In the genomic region with DNA sequence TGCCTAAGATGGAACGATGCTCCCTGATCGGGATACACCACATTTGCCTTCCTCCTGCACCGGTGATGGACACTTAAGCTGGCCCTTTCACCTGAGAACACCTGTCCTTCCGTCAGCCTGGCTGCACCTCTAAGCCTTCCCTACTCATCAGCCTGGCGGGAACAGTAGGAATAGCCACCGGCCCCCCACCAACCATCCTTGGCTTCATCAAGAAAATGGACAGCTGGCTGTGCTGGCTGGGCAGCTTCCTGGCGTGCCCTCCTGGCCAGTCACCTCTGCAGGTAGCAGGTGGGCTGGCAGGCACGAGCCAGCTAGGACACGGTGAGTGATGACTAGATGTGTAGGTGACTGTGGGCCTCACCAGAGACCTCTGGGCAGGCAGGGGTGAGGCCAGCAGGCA, we compare ENCODE assay signal across 21 cellular contexts.
DNase-seq lines count a peak whose midpoint lies in the region; ATAC-seq, FAIRE-seq and TF ChIP-seq lines count a peak whose summit lies in the region.
"Had no signal": no experiment of that assay in that cellular context is flagged by ENCODE, and none has a peak within 500 bp of the region (broad histone marks: within the 10 kb centered on the region; RNA-seq: fewer than 3 reads in every experiment).

No MANE protein-coding gene starts in this region.

- intact Hi-C loops in kidney (cut with DNase I) (no loop called here), posterior vena cava (cut with DNase I) (no loop called here)
- intact Hi-C loops in activated CD4-positive, alpha-beta T cell treated with anti-CD3 and anti-CD28 coated beads for 36 hours (cut with DNase I, micrococcal nuclease): no loop called here

- no peak overlapping the region for H3K27ac ChIP-seq in kidney (ENCODE audit: low read depth in 2 of 2, low read length in 2 of 2)
- H3K27ac ChIP-seq: 22Rv1, A549, C4-2B, GM23248, HL-60 had no signal

- no peaks in the 10 kb centered on the region for H3K9me3 Mint-ChIP-seq in nephron progenitor cell
- H3K9me3 Mint-ChIP-seq in activated CD4-positive, alpha-beta T cell treated with anti-CD3 and anti-CD28 coated beads for 36 hours (ENCODE audit: low read depth): no peaks in the 10 kb centered on the region
- H3K9me3 Mint-ChIP-seq: CD4-positive, alpha-beta T cell had no signal

- H3K9ac ChIP-seq in kidney (ENCODE audit: low read length in 2 of 2): no peak overlapping the region
- H3K9ac ChIP-seq: GM23248 had no signal

- peak overlapping the region; percentile 21 for H3K4me3 Mint-ChIP-seq in nephron progenitor cell
- H3K4me3 Mint-ChIP-seq in activated CD4-positive, alpha-beta T cell treated with anti-CD3 and anti-CD28 coated beads for 36 hours: no peak overlapping the region
- H3K4me3 Mint-ChIP-seq: CD4-positive, alpha-beta T cell had no signal

- TF ChIP-seq CTCF in kidney (IDR thresholded peaks at IDR 0.05; ENCODE audit: borderline replicate concordance, extremely low read depth, insufficient read depth): no peak
- TF ChIP-seq CTCF in nephron progenitor cell (IDR thresholded peaks at IDR 0.05): no peak

- no peak overlapping the region for H3K4me3 ChIP-seq in H7 (ENCODE audit: insufficient read depth, low read depth, low read length)
- H3K4me3 ChIP-seq in kidney (ENCODE audit: low read length in 2 of 2): no peak overlapping the region
- H3K4me3 ChIP-seq: A549, GM23248 had no signal

- no peak for FAIRE-seq in kidney (lab: Jason Lieb, UNC)
- FAIRE-seq: A549, D721Med, G401.6, GM12891, HTR-8/SVneo had no signal

- CTCF ChIA-PET in activated CD4-positive, alpha-beta T cell treated with anti-CD3 and anti-CD28 coated beads for 36 hours (lab: Charles Lee): no interaction called here

- POLR2A ChIA-PET in activated CD4-positive, alpha-beta T cell treated with anti-CD3 and anti-CD28 coated beads for 36 hours (lab: Charles Lee): no interaction called here

- H3K36me3 Mint-ChIP-seq in nephron progenitor cell (ENCODE audit: low read depth): no peaks in the 10 kb centered on the region
- H3K36me3 Mint-ChIP-seq in activated CD4-positive, alpha-beta T cell treated with anti-CD3 and anti-CD28 coated beads for 36 hours (ENCODE audit: low read depth): no peaks in the 10 kb centered on the region

- no peaks in the 10 kb centered on the region for H3K9me3 ChIP-seq in kidney (ENCODE audit: control insufficient read depth in 1 of 2, low read length in 2 of 2)
- H3K9me3 ChIP-seq: A549, Caco-2 had no signal

- H3K27me3 Mint-ChIP-seq in nephron progenitor cell (ENCODE audit: low read depth, poor library complexity): peaks cover 11% of the 10 kb centered on the region
- no peaks in the 10 kb centered on the region for H3K27me3 Mint-ChIP-seq in activated CD4-positive, alpha-beta T cell treated with anti-CD3 and anti-CD28 coated beads for 36 hours

- peak; percentile 52 for DNase-seq in H7
- peak; percentile 44 for DNase-seq in kidney
- no peak for DNase-seq in nephron progenitor cell
- peak; percentile 64 for DNase-seq in posterior vena cava (ENCODE audit: low spot score)
- DNase-seq in NCI-H774 (lab: John Stamatoyannopoulos, UW): no peak
- no peak for DNase-seq in KBM-7
- DNase-seq in anterior cingulate cortex (lab: John Stamatoyannopoulos, UW): no peak
- DNase-seq in activated CD4-positive, alpha-beta T cell treated with anti-CD3 and anti-CD28 coated beads for 36 hours: no peak
- DNase-seq: AML-193; Caco-2; CD4-positive, alpha-beta T cell; GM23248; HCEC 1CT had no signal

- H3K4me1 ChIP-seq in kidney (ENCODE audit: control insufficient read depth in 1 of 2, insufficient read depth in 1 of 2, low read depth in 1 of 2, low read length in 2 of 2): no peaks in the 10 kb centered on the region
- H3K4me1 ChIP-seq: A549, Caco-2 had no signal

- H3K4me1 Mint-ChIP-seq in nephron progenitor cell: peaks cover 29% of the 10 kb centered on the region
- no peaks in the 10 kb centered on the region for H3K4me1 Mint-ChIP-seq in activated CD4-positive, alpha-beta T cell treated with anti-CD3 and anti-CD28 coated beads for 36 hours

- H3K36me3 ChIP-seq in H7 (replicated peaks; ENCODE audit: control insufficient read depth, insufficient read depth, low read length) (no peaks in the 10 kb centered on the region), kidney (ENCODE audit: control insufficient read depth in 1 of 2, insufficient read depth in 2 of 2, low read length in 2 of 2) (no peaks in the 10 kb centered on the region)

- no peaks in the 10 kb centered on the region for H3K27me3 ChIP-seq in H7 (ENCODE audit: control insufficient read depth, insufficient read depth, low read length)

- in situ Hi-C loops in KBM-7 (cut with MboI; ENCODE audit: low pct_unique_long_range_greater_than_20kb, low sequenced_read_pairs): no loop called here

- ATAC-seq in activated CD4-positive, alpha-beta T cell treated with anti-CD3 and anti-CD28 coated beads for 36 hours: no peak
- ATAC-seq: A549 had no signal

- no peak overlapping the region for H3K27ac Mint-ChIP-seq in nephron progenitor cell
- H3K27ac Mint-ChIP-seq in activated CD4-positive, alpha-beta T cell treated with anti-CD3 and anti-CD28 coated beads for 36 hours: no peak overlapping the region
- H3K27ac Mint-ChIP-seq: CD4-positive, alpha-beta T cell had no signal

Comparison
In these comparisons a context has a peak if more than half of its experiments do, and no peak if none do; other contexts are left out.
1. DNase-seq: peak in H7 (single experiment), kidney (single experiment) and posterior vena cava (single experiment); none in nephron progenitor cell (single experiment), NCI-H774 (single experiment), KBM-7 (single experiment), anterior cingulate cortex (0 of 58) and activated CD4-positive, alpha-beta T cell treated with anti-CD3 and anti-CD28 coated beads for 36 hours (single experiment).